Comparison of ENCODE assay signal across 22 cellular contexts in the genomic region with DNA sequence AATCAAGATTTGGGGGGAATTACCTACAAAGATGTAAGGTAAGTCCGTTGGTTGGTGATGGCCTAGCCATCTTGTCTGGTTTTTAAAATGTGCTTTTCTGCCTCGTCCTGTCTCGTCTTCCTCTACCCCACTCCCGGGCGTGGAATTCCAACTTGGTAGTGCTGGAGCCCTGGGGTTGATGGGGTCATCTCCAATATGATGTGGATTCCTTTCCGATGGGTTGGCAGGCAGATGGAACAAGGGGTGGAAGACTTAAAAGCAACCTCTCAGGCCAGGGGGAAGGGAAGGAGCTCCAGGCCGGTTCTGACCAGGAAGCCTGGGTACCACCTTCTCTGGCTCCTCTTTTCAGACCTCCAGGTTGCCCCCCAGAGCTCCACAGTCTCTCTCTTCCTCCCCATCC. TPM values are rescaled to one million over a fixed set of nuclear protein-coding genes. Genes with fewer than 3 reads are reported as not detected.
DNase-seq lines count a peak whose midpoint lies in the region; ATAC-seq, FAIRE-seq and TF ChIP-seq lines count a peak whose summit lies in the region.
"Had no signal": no experiment of that assay in that cellular context is flagged by ENCODE, and none has a peak within 500 bp of the region (broad histone marks: within the 10 kb centered on the region; RNA-seq: fewer than 3 reads in every experiment).

No MANE protein-coding gene starts in this region.

- peaks cover 6% of the 10 kb centered on the region for H3K36me3 Mint-ChIP-seq in stimulated activated effector memory CD8-positive, alpha-beta T cell treated with anti-CD3 and anti-CD28 coated beads, Interleukin-12 subunit alpha, Interleukin-12 subunit beta, amount 100 ng/mL, for 72 hours
- H3K36me3 Mint-ChIP-seq: naive B cell had no signal

- TF ChIP-seq RAD21 in K562 (CRISPR knock-in tag; conservative IDR thresholded peaks at IDR 0.05 in 1 of 2, IDR thresholded peaks at IDR 0.05 in 1 of 2) = no peak

- intact Hi-C loops in K562 (cut with micrococcal nuclease) = loop anchor here (2.0 kb wide), 1 partner anchor 49 kb away; no protein-coding TSS in a partner anchor

- TF ChIP-seq POLR2A in K562 (conservative IDR thresholded peaks at IDR 0.05) = no peak

- H3K4me3 ChIP-seq in K562 = no peak overlapping the region
- peak overlapping the region; percentile 32 for H3K4me3 ChIP-seq in kidney epithelial cell (ENCODE audit: low read depth, low read length)
- H3K4me3 ChIP-seq: SJSA1 had no signal

- no peaks in the 10 kb centered on the region for H3K27me3 ChIP-seq in K562 (ENCODE audit: control insufficient read depth in 2 of 2, insufficient read depth in 2 of 2, low read length in 2 of 2)
- no peaks in the 10 kb centered on the region for H3K27me3 ChIP-seq in kidney epithelial cell (ENCODE audit: control insufficient read depth, insufficient read depth, low read length)
- H3K27me3 ChIP-seq: SJSA1 had no signal

- H3K27ac Mint-ChIP-seq in stimulated activated effector memory CD8-positive, alpha-beta T cell treated with anti-CD3 and anti-CD28 coated beads, Interleukin-12 subunit alpha, Interleukin-12 subunit beta, amount 100 ng/mL, for 72 hours = peak overlapping the region; percentile 48
- H3K27ac Mint-ChIP-seq: naive B cell; stimulated activated naive CD8-positive, alpha-beta T cell treated with anti-CD3 and anti-CD28 coated beads, Interleukin-15, Interleukin-2, amounts not matched to agents 100 ng/mL and 50 ng/mL, for 24 hours had no signal

- no peak for TF ChIP-seq EP300 in K562 (IDR thresholded peaks at IDR 0.05; ENCODE audit: low read length)

- TF ChIP-seq CTCF in K562 (IDR thresholded peaks at IDR 0.05 in 2 of 3, conservative IDR thresholded peaks at IDR 0.05 in 1 of 3; ENCODE audit: insufficient read depth in 2 of 3, low read depth in 1 of 3, low read length in 3 of 3) (no peak), kidney epithelial cell (IDR thresholded peaks at IDR 0.05; ENCODE audit: insufficient read depth, low read length, poor library complexity, severe bottlenecking) (no peak)

- POLR2A ChIA-PET in K562 (lab: Yijun Ruan, JAX) = interaction anchor here (0.6 to 2.5 kb wide), 6 partner anchors 10 to 299 kb away, joined by 3 to 8 read pairs (median 3); no protein-coding TSS in a partner anchor

- no peak overlapping the region for H2AFZ ChIP-seq in K562 (ENCODE audit: low read depth, low read length)

- H3K4me1 Mint-ChIP-seq in stimulated activated effector memory CD8-positive, alpha-beta T cell treated with anti-CD3 and anti-CD28 coated beads, Interleukin-12 subunit alpha, Interleukin-12 subunit beta, amount 100 ng/mL, for 72 hours = peaks cover 2% of the 10 kb centered on the region

- in situ Hi-C loops in K562 (cut with MboI) = no loop called here

- H4K20me1 ChIP-seq in K562 (replicated peaks; ENCODE audit: control insufficient read depth, insufficient read depth, low read length) = no peaks in the 10 kb centered on the region

- ATAC-seq in K562 (no peak), HG02981 (IDR thresholded peaks at IDR 0.05; ENCODE audit: unreplicated experiment) (no peak), GM18498 (IDR thresholded peaks at IDR 0.05; ENCODE audit: unreplicated experiment) (no peak)
- no peak for ATAC-seq in stimulated activated effector memory CD8-positive, alpha-beta T cell treated with anti-CD3 and anti-CD28 coated beads, Interleukin-12 subunit alpha, Interleukin-12 subunit beta, amount 100 ng/mL, for 72 hours
- ATAC-seq: left lobe of liver had no signal

- no peak overlapping the region; a peak in 1 of 4 replicates for H3K9ac ChIP-seq in K562 (ENCODE audit: insufficient read depth in 1 of 2, low read depth in 2 of 2, low read length in 2 of 2)

- H3K4me1 ChIP-seq in K562 (replicated peaks in 1 of 2; ENCODE audit: control insufficient read depth in 2 of 2, insufficient read depth in 2 of 2, low read length in 2 of 2) = peaks cover 36 to 61% of the 10 kb centered on the region in 2 experiments
- H3K4me1 ChIP-seq: SJSA1 had no signal

- peaks cover 71% of the 10 kb centered on the region for H3K79me2 ChIP-seq in K562 (ENCODE audit: control insufficient read depth, insufficient read depth, low read length)

- H3K36me3 ChIP-seq in K562 (ENCODE audit: control insufficient read depth, insufficient read depth, low read length) (peaks cover 58% of the 10 kb centered on the region; the same call in 2 of the 3 replicates), kidney epithelial cell (ENCODE audit: control insufficient read depth, insufficient read depth, low read length) (peaks cover 8% of the 10 kb centered on the region)
- H3K36me3 ChIP-seq: brain microvascular endothelial cell had no signal

- 93% methylated on average over 7 of the region's 7 CpGs for WGBS in K562 (ENCODE audit: insufficient coverage, low coverage, missing lambda C conversion rate)

- no peaks in the 10 kb centered on the region for H3K9me3 ChIP-seq in K562 (replicated peaks; ENCODE audit: control insufficient read depth, insufficient read depth, low read depth, low read length)
- H3K9me3 ChIP-seq: Caco-2, SJSA1 had no signal

- DNase-seq in HCEC 1CT = peak; percentile 67
- no peak for DNase-seq in K562 (ENCODE audit: extremely low read depth in 1 of 4, low spot score in 3 of 4)
- no peak for DNase-seq in kidney epithelial cell (ENCODE audit: low read depth)
- no peak for DNase-seq in stimulated activated effector memory CD8-positive, alpha-beta T cell treated with anti-CD3 and anti-CD28 coated beads, Interleukin-12 subunit alpha, Interleukin-12 subunit beta, amount 100 ng/mL, for 72 hours (ENCODE audit: low spot score in 2 of 2)
- no peak for DNase-seq in activated effector memory CD4-positive, alpha-beta T cell treated with anti-CD3 and anti-CD28 coated beads, Interleukin-2, amount 50 U/mL, for 16 hours
- DNase-seq in NCI-H2029 treated with DMSO at 0.1 percent for 48 hours (lab: John Stamatoyannopoulos, UW) = no peak
- DNase-seq: activated CD8-positive, alpha-beta memory T cell treated with anti-CD3 and anti-CD28 coated beads, Interleukin-2, amount 50 U/mL, for 48 hours; brain microvascular endothelial cell; Caco-2; dermis blood vessel endothelial cell; hippocampal formation; naive B cell; NCI-H2081 treated with DMSO at 0.1 percent for 48 hours; NCI-H510A treated with DMSO at 0.1 percent for 48 hours; stimulated activated CD4-positive, alpha-beta T cell treated with anti-CD3 and anti-CD28 coated beads, Interleukin-15, amount 100 ng/mL, for 24 hours had no signal

- H3K4me3 Mint-ChIP-seq in stimulated activated effector memory CD8-positive, alpha-beta T cell treated with anti-CD3 and anti-CD28 coated beads, Interleukin-12 subunit alpha, Interleukin-12 subunit beta, amount 100 ng/mL, for 72 hours = no peak overlapping the region
- H3K4me3 Mint-ChIP-seq: naive B cell; stimulated activated naive CD8-positive, alpha-beta T cell treated with anti-CD3 and anti-CD28 coated beads, Interleukin-15, Interleukin-2, amounts not matched to agents 100 ng/mL and 50 ng/mL, for 24 hours had no signal

- no peak for FAIRE-seq in K562 (lab: Jason Lieb, UNC)
- FAIRE-seq: GM12892 had no signal

- no peak overlapping the region for H3K4me2 ChIP-seq in K562 (ENCODE audit: insufficient read depth, low read length)

- CTCF ChIA-PET in K562 (lab: Yijun Ruan, JAX; ENCODE audit: low intra/inter-chr PET ratio) = no interaction called here

- peak overlapping the region; percentile 10; the same call in 1 of the 3 replicates for H3K27ac ChIP-seq in K562 (ENCODE audit: extremely low read depth, low read depth, low read length)
- H3K27ac ChIP-seq: brain microvascular endothelial cell, SJSA1 had no signal

- H3K9me3 Mint-ChIP-seq in stimulated activated effector memory CD8-positive, alpha-beta T cell treated with anti-CD3 and anti-CD28 coated beads, Interleukin-12 subunit alpha, Interleukin-12 subunit beta, amount 100 ng/mL, for 72 hours = no peaks in the 10 kb centered on the region
- H3K9me3 Mint-ChIP-seq: naive B cell; stimulated activated naive CD8-positive, alpha-beta T cell treated with anti-CD3 and anti-CD28 coated beads, Interleukin-15, Interleukin-2, amounts not matched to agents 100 ng/mL and 50 ng/mL, for 24 hours had no signal

- H3K9me1 ChIP-seq in K562 (ENCODE audit: control insufficient read depth, insufficient read depth, low read length) = no peaks in the 10 kb centered on the region

- no TSS peak for BruUV-seq in K562 (replicated peaks; lab: Mats Ljungman, UMichigan)

RNA-seq across cellular contexts. Expression of a gene that starts 5.0 kb away (rescaled TPM):
- 18.7 and 27.7 TPM in 2 replicates for total RNA-seq in K562 (2011; cell fraction: chromatin; rRNA removed; ENCODE audit: low replicate concordance)
- total RNA-seq in K562 (2011; cell fraction: nucleolus; rRNA removed) = 34.9 and 41.4 TPM in 2 replicates
- 30.6 and 32.7 TPM in 2 replicates for total RNA-seq in K562 (2011; cell fraction: nucleoplasm; rRNA removed)
- total RNA-seq in K562 (2014; rRNA removed) (35.0 and 42.1 TPM in 2 replicates), K562 (2014; rRNA removed; fragmentation: Illumina TruSeq; extraction: Trizol) (13.0 and 16.9 TPM in 2 replicates), K562 (2015; rRNA removed; fragmentation: Illumina TruSeq; extraction: Trizol) (21.2 and 22.2 TPM in 2 replicates), K562 (2021) (74.2 and 75.5 TPM in 2 replicates), kidney epithelial cell (15.2 and 24.6 TPM in 2 replicates)
- polyA plus RNA-seq in K562 (2011; rRNA removed) (15.9 and 16.4 TPM in 2 replicates), K562 (2014; fragmentation: Illumina TruSeq; extraction: Trizol) (32.5 and 32.6 TPM in 2 replicates), K562 (2014; fragmentation: Nextera tagmentation; extraction: Ambion mirVana) (1 to 10 TPM; 2.1 to 3.1 TPM), K562 (2014; rRNA removed) (66.4 and 97.7 TPM in 2 replicates)
- polyA plus RNA-seq in K562 (2011; cell fraction: cytosol; rRNA removed) = 24.2 and 53.7 TPM in 2 replicates
- 43.7 and 75.1 TPM in 2 replicates for polyA plus RNA-seq in K562 (2011; cell fraction: nucleus; rRNA removed)
- polyA plus RNA-seq in K562 (2012) = 50.1 and 61.9 TPM in 2 replicates
- 5.8 and 6.4 TPM in 2 replicates for polyA minus RNA-seq in K562 (2011; rRNA and poly(A)+ RNA removed)
- polyA minus RNA-seq in K562 (2011; cell fraction: cytosol; rRNA and poly(A)+ RNA removed) = 7.7 and 8.4 TPM in 2 replicates
- polyA minus RNA-seq in K562 (2011; cell fraction: nucleus; rRNA and poly(A)+ RNA removed) = 21.1 and 32.0 TPM in 2 replicates

RNA-seq across cellular contexts. Expression of a gene that starts 19.1 kb away (rescaled TPM):
- not detected in 2 replicates for total RNA-seq in K562 (2011; cell fraction: chromatin; rRNA removed; ENCODE audit: low replicate concordance)
- not detected in 2 replicates for total RNA-seq in K562 (2011; cell fraction: nucleolus; rRNA removed)
- not detected in 2 replicates for total RNA-seq in K562 (2011; cell fraction: nucleoplasm; rRNA removed)
- total RNA-seq in K562 (2014; rRNA removed) (not detected in 2 replicates), K562 (2014; rRNA removed; fragmentation: Illumina TruSeq; extraction: Trizol) (not detected in 2 replicates), K562 (2015; rRNA removed; fragmentation: Illumina TruSeq; extraction: Trizol) (not detected in 2 replicates), K562 (2021) (not detected in 2 replicates), kidney epithelial cell (not detected in 2 replicates)
- polyA plus RNA-seq in K562 (2011; rRNA removed) (0.04 TPM in 1 of 2 replicates, not detected in the other), K562 (2014; fragmentation: Illumina TruSeq; extraction: Trizol) (not detected in 2 replicates), K562 (2014; fragmentation: Nextera tagmentation; extraction: Ambion mirVana) (not detected), K562 (2014; rRNA removed) (not detected in 2 replicates)
- not detected in 2 replicates for polyA plus RNA-seq in K562 (2011; cell fraction: cytosol; rRNA removed)
- polyA plus RNA-seq in K562 (2011; cell fraction: nucleus; rRNA removed) = not detected in 2 replicates
- not detected in 2 replicates for polyA plus RNA-seq in K562 (2012)
- not detected in 2 replicates for polyA minus RNA-seq in K562 (2011; rRNA and poly(A)+ RNA removed)
- not detected in 2 replicates for polyA minus RNA-seq in K562 (2011; cell fraction: cytosol; rRNA and poly(A)+ RNA removed)
- not detected in 2 replicates for polyA minus RNA-seq in K562 (2011; cell fraction: nucleus; rRNA and poly(A)+ RNA removed)
- total RNA-seq: Caco-2, dermis blood vessel endothelial cell, left lobe of liver, posterior vena cava, SJSA1 had no signal

RNA-seq across cellular contexts. Expression of a gene that starts 28.2 kb away (rescaled TPM):
- total RNA-seq in K562 (2011; cell fraction: chromatin; rRNA removed; ENCODE audit: low replicate concordance) = 46.4 and 55.0 TPM in 2 replicates
- 33.6 and 35.9 TPM in 2 replicates for total RNA-seq in K562 (2011; cell fraction: nucleolus; rRNA removed)
- total RNA-seq in K562 (2011; cell fraction: nucleoplasm; rRNA removed) = 34.9 and 40.6 TPM in 2 replicates
- total RNA-seq in K562 (2014; rRNA removed) = 23.9 and 26.4 TPM in 2 replicates
- 10.6 and 10.8 TPM in 2 replicates for total RNA-seq in K562 (2014; rRNA removed; fragmentation: Illumina TruSeq; extraction: Trizol)
- 14.6 and 14.9 TPM in 2 replicates for total RNA-seq in K562 (2015; rRNA removed; fragmentation: Illumina TruSeq; extraction: Trizol)
- 33.2 and 34.9 TPM in 2 replicates for total RNA-seq in K562 (2021)
- polyA plus RNA-seq in K562 (2011; rRNA removed) = 9.2 and 13.0 TPM in 2 replicates
- polyA plus RNA-seq in K562 (2011; cell fraction: cytosol; rRNA removed) = 10.4 and 12.6 TPM in 2 replicates
- polyA plus RNA-seq in K562 (2011; cell fraction: nucleus; rRNA removed) = 44.4 and 69.1 TPM in 2 replicates
- 16.3 and 24.5 TPM in 2 replicates for polyA plus RNA-seq in K562 (2012)
- 27.5 and 30.2 TPM in 2 replicates for polyA plus RNA-seq in K562 (2014; fragmentation: Illumina TruSeq; extraction: Trizol)
- polyA plus RNA-seq in K562 (2014; fragmentation: Nextera tagmentation; extraction: Ambion mirVana) = 1 to 10 TPM; 1.6 to 2.6 TPM
- 22.5 and 27.2 TPM in 2 replicates for polyA plus RNA-seq in K562 (2014; rRNA removed)
- polyA minus RNA-seq in K562 (2011; rRNA and poly(A)+ RNA removed) = 4.4 and 4.6 TPM in 2 replicates
- 5.2 and 7.6 TPM in 2 replicates for polyA minus RNA-seq in K562 (2011; cell fraction: cytosol; rRNA and poly(A)+ RNA removed)
- 14.8 and 17.5 TPM in 2 replicates for polyA minus RNA-seq in K562 (2011; cell fraction: nucleus; rRNA and poly(A)+ RNA removed)
- total RNA-seq in kidney epithelial cell = 3.6 and 4.4 TPM in 2 replicates

RNA-seq across cellular contexts. Expression of a gene that starts 40.1 kb away (rescaled TPM):
- total RNA-seq in K562 (2011; cell fraction: chromatin; rRNA removed; ENCODE audit: low replicate concordance) = 75.2 and 108 TPM in 2 replicates
- total RNA-seq in K562 (2011; cell fraction: nucleolus; rRNA removed) = 47.0 and 47.2 TPM in 2 replicates
- 90.9 and 153 TPM in 2 replicates for total RNA-seq in K562 (2011; cell fraction: nucleoplasm; rRNA removed)
- 11.8 and 17.2 TPM in 2 replicates for total RNA-seq in K562 (2014; rRNA removed)
- 20.2 and 21.2 TPM in 2 replicates for total RNA-seq in K562 (2014; rRNA removed; fragmentation: Illumina TruSeq; extraction: Trizol)
- total RNA-seq in K562 (2015; rRNA removed; fragmentation: Illumina TruSeq; extraction: Trizol) = 24.7 and 28.1 TPM in 2 replicates
- 22.7 and 28.3 TPM in 2 replicates for total RNA-seq in K562 (2021)
- 15.7 and 21.5 TPM in 2 replicates for polyA plus RNA-seq in K562 (2011; rRNA removed)
- 11.5 and 17.9 TPM in 2 replicates for polyA plus RNA-seq in K562 (2011; cell fraction: cytosol; rRNA removed)
- 93.6 and 118 TPM in 2 replicates for polyA plus RNA-seq in K562 (2011; cell fraction: nucleus; rRNA removed)
- 19.2 and 37.9 TPM in 2 replicates for polyA plus RNA-seq in K562 (2012)
- 23.5 and 27.0 TPM in 2 replicates for polyA plus RNA-seq in K562 (2014; fragmentation: Illumina TruSeq; extraction: Trizol)
- polyA plus RNA-seq in K562 (2014; fragmentation: Nextera tagmentation; extraction: Ambion mirVana) = 1 to 10 TPM; 2.4 to 2.5 TPM
- polyA plus RNA-seq in K562 (2014; rRNA removed) = 33.0 and 41.3 TPM in 2 replicates
- 5.3 and 9.5 TPM in 2 replicates for polyA minus RNA-seq in K562 (2011; rRNA and poly(A)+ RNA removed)
- polyA minus RNA-seq in K562 (2011; cell fraction: cytosol; rRNA and poly(A)+ RNA removed) = 3.6 and 5.7 TPM in 2 replicates
- polyA minus RNA-seq in K562 (2011; cell fraction: nucleus; rRNA and poly(A)+ RNA removed) = 29.2 and 37.0 TPM in 2 replicates
- total RNA-seq in kidney epithelial cell = 24.0 and 31.1 TPM in 2 replicates

RNA-seq across cellular contexts. Expression of a gene that starts 43.7 kb away (rescaled TPM):
- 4.9 and 5.1 TPM in 2 replicates for total RNA-seq in K562 (2011; cell fraction: chromatin; rRNA removed; ENCODE audit: low replicate concordance)
- total RNA-seq in K562 (2011; cell fraction: nucleolus; rRNA removed) = 1.8 and 2.0 TPM in 2 replicates
- total RNA-seq in K562 (2011; cell fraction: nucleoplasm; rRNA removed) = 2.4 and 3.7 TPM in 2 replicates
- total RNA-seq in K562 (2014; rRNA removed) = 0.27 and 0.57 TPM in 2 replicates
- total RNA-seq in K562 (2014; rRNA removed; fragmentation: Illumina TruSeq; extraction: Trizol) = 0.38 and 0.65 TPM in 2 replicates
- 0.75 and 0.80 TPM in 2 replicates for total RNA-seq in K562 (2015; rRNA removed; fragmentation: Illumina TruSeq; extraction: Trizol)
- 2.4 and 2.6 TPM in 2 replicates for total RNA-seq in K562 (2021)
- 0.36 and 0.87 TPM in 2 replicates for polyA plus RNA-seq in K562 (2011; rRNA removed)
- 0.36 and 0.52 TPM in 2 replicates for polyA plus RNA-seq in K562 (2011; cell fraction: cytosol; rRNA removed)
- 3.7 TPM in 2 replicates for polyA plus RNA-seq in K562 (2011; cell fraction: nucleus; rRNA removed)
- polyA plus RNA-seq in K562 (2012) = 2.9 and 6.4 TPM in 2 replicates
- 1.4 and 1.5 TPM in 2 replicates for polyA plus RNA-seq in K562 (2014; fragmentation: Illumina TruSeq; extraction: Trizol)
- polyA plus RNA-seq in K562 (2014; fragmentation: Nextera tagmentation; extraction: Ambion mirVana) = under 1 TPM; 0.24 to 0.25 TPM
- polyA plus RNA-seq in K562 (2014; rRNA removed) = 2.7 and 3.2 TPM in 2 replicates
- 0.11 and 0.15 TPM in 2 replicates for polyA minus RNA-seq in K562 (2011; rRNA and poly(A)+ RNA removed)
- polyA minus RNA-seq in K562 (2011; cell fraction: cytosol; rRNA and poly(A)+ RNA removed) = 0.38 and 0.82 TPM in 2 replicates
- 0.54 and 1.1 TPM in 2 replicates for polyA minus RNA-seq in K562 (2011; cell fraction: nucleus; rRNA and poly(A)+ RNA removed)
- total RNA-seq in kidney epithelial cell = 3.6 and 3.8 TPM in 2 replicates
- total RNA-seq: Caco-2 had no signal
